11 cellular contexts compared by ENCODE assay signal in the genomic region with DNA sequence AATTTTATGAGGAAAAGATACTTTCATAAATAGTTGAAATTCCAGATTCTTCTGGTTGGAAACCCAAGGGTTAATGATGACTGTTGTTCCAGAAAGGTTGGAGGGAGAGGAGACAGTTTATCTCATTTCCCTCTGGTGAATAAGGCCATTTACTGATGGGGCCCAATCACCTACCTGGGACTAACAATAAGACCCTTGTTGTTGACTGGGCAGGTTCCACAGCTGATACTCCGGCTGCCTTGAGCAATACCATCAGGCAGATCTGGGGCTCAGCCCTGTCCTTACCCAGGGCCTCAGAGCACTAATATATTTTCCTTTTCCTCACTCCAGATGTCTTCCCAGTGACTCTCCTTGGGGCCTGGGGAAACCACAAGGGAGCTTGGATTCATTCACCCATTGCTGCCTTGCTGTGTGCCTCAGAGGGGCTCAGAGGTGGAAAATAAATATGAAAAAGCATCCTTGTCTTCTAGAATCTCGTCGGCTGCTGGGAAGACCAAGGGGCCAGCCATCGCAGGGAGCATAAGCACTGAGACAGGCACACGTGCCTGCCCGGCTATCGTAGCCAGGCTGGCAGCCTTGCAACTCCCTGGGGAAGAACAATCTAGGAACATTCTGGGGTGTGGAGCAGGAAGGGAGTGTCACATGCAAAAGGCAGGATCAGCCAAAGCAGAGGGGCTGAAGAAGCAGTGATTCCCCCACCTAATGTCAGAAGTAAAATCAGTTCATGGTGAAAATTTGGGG. TPM values are rescaled to one million over a fixed set of nuclear protein-coding genes. Genes with fewer than 3 reads are reported as not detected.
A peak's percentile ranks its signal among the peaks of the same experiment; 100 is the strongest.
DNase-seq lines count a peak whose midpoint lies in the region; ATAC-seq, FAIRE-seq and TF ChIP-seq lines count a peak whose summit lies in the region.
"Had no signal": no experiment of that assay in that cellular context is flagged by ENCODE, and none has a peak within 500 bp of the region (broad histone marks: within the 10 kb centered on the region; RNA-seq: fewer than 3 reads in every experiment).

No MANE protein-coding gene starts in this region.

- H3K4me3 ChIP-seq in AG10803 (ENCODE audit: low read length), result no peak overlapping the region
- no peak overlapping the region for H3K4me3 ChIP-seq in pancreas

- in situ Hi-C loops in SK-MEL-5 (cut with HindIII; ENCODE audit: low pct_unique_long_range_greater_than_20kb, low sequenced_read_pairs), result no loop called here

- H3K27ac ChIP-seq in foreskin keratinocyte (peak overlapping the region; percentile 48), pancreas (peak overlapping the region in 2 of 4 donors; percentile 64 to 77)

- H3K4me1 Mint-ChIP-seq in endothelial cell (ENCODE audit: unreplicated experiment), result peaks cover 46% of the 10 kb centered on the region

- peaks cover 16% of the 10 kb centered on the region for H3K4me1 ChIP-seq in foreskin keratinocyte
- H3K4me1 ChIP-seq in pancreas, result peaks cover 5 to 14% (median 12%) of the 10 kb centered on the region in 3 donors

- H3K9me3 ChIP-seq in pancreas, result no peaks in the 10 kb centered on the region

- ATAC-seq in foreskin keratinocyte (peak; percentile 79), pancreas (peak; percentile 55 to 80 (median 68))

- H3K36me3 ChIP-seq in pancreas, result no peaks in the 10 kb centered on the region

- H3K9me3 Mint-ChIP-seq in endothelial cell (ENCODE audit: unreplicated experiment), result no peaks in the 10 kb centered on the region

- no peak overlapping the region for H3K4me3 Mint-ChIP-seq in endothelial cell (ENCODE audit: unreplicated experiment)

- DNase-seq in AG10803 (ENCODE audit: low read depth) (peak; percentile 76), SK-MEL-5 (ENCODE audit: low read depth, low spot score) (peak; percentile 80), foreskin keratinocyte (peak; percentile 54 to 62), pancreas (peak in 1 of 6 donors; percentile 19), medulla oblongata (ENCODE audit: extremely low spot score) (no peak), germinal center (ENCODE audit: low spot score) (no peak), iPS-NIHi11 (ENCODE audit: low spot score) (no peak), endothelial cell (ENCODE audit: low spot score) (no peak)
- DNase-seq: cerebellar nuclear complex, NCI-H2107, SW 1271 had no signal

- H3K27ac Mint-ChIP-seq in endothelial cell (ENCODE audit: unreplicated experiment), result no peak overlapping the region

- intact Hi-C loops in pancreas (cut with DNase I), result no loop called here

- H3K36me3 Mint-ChIP-seq in endothelial cell (ENCODE audit: low read depth, unreplicated experiment), result peaks cover 13% of the 10 kb centered on the region

- no peak for FAIRE-seq in pancreas (lab: Jason Lieb, UNC)

- TF ChIP-seq CTCF in AG10803 (conservative IDR thresholded peaks at IDR 0.05; ENCODE audit: low read length) (no peak), foreskin keratinocyte (conservative IDR thresholded peaks at IDR 0.05) (no peak), pancreas (IDR thresholded peaks at IDR 0.05) (no peak), endothelial cell (IDR thresholded peaks at IDR 0.05; ENCODE audit: unreplicated experiment) (no peak)

- H3K27me3 ChIP-seq in foreskin keratinocyte, result no peaks in the 10 kb centered on the region
- no peaks in the 10 kb centered on the region for H3K27me3 ChIP-seq in pancreas

- peaks cover 11% of the 10 kb centered on the region for H3K27me3 Mint-ChIP-seq in endothelial cell (ENCODE audit: unreplicated experiment)

- 61% methylated on average over 7 of the region's 7 CpGs for WGBS in pancreas, 2 donors

RNA-seq across cellular contexts. Expression of a gene that starts 54.4 kb away (rescaled TPM):
- total RNA-seq in SK-MEL-5 (2014; rRNA removed; shearing (Covaris generic)), result 85.5 and 87.9 TPM in 2 replicates
- 101 and 118 TPM in 2 replicates for polyA plus RNA-seq in SK-MEL-5 (2015; cell fraction: cytosol; rRNA removed)
- 106 and 128 TPM in 2 replicates for polyA plus RNA-seq in SK-MEL-5 (2015; cell fraction: nucleus; rRNA removed)
- total RNA-seq in foreskin keratinocyte (130 and 150 TPM in 2 replicates), pancreas (100 to 1,000 TPM in 2 of 6 donors, 10 to 100 TPM in 4; 91.8 to 134 (median 98.1) TPM), endothelial cell (ENCODE audit: unreplicated experiment) (392 TPM)
- polyA plus RNA-seq in foreskin keratinocyte (104 and 109 TPM in 2 replicates), pancreas (100 to 1,000 TPM; 174 to 242 TPM)

Comparison
In these comparisons a context has a peak if more than half of its experiments do, and no peak if none do; other contexts are left out.
1. DNase-seq: peak in AG10803 (single experiment), SK-MEL-5 (single experiment) and foreskin keratinocyte (2 of 2); none in medulla oblongata (single experiment), germinal center (single experiment), iPS-NIHi11 (single experiment) and endothelial cell (single experiment).